In the genomic region with DNA sequence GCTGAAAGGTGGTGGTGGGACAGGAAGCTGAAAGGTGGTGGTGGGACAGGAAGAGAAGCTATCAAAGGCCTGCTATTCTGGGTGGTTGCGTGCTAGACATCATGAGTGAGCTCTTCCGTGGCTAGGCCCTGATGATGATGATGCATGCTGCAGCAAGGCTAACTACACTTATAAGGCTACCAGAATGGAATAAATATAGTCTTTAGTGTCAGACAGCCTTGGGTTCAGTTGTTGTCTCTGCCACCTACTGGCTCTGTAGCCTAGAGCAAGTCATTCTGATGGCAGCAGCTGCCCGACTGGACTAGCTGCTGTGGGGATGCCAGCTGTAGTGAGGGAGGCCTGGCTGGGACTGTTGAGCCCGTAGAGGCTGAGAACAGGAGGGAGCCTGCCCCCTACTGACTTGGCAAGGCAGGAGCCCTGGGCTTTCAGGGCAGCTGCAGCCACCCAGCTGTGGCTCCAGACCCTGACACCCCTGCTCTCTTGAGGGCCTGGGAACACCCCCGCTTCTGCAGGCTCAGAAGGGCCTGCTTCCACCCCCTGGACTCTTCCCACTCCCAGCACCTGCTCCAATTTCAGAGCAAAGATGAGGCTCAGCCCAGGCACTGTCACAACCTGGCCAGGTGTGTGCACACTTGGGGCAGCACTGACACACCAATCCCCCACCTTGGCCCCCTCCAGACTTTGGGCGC, we compare ENCODE assay signal across 7 cellular contexts. TPM values are rescaled to one million over a fixed set of nuclear protein-coding genes. Genes with fewer than 3 reads are reported as not detected.
DNase-seq lines count a peak whose midpoint lies in the region; ATAC-seq and TF ChIP-seq lines count a peak whose summit lies in the region.

No MANE protein-coding gene starts in this region.

- in situ Hi-C loops in transverse colon (cut with MboI; ENCODE audit: low pct_ligation_motif_present in 1 of 4, low pct_unique_long_range_greater_than_20kb in 1 of 4, low sequenced_read_pairs in 3 of 4), result no loop called here

- peak; percentile 62 for TF ChIP-seq CTCF in foreskin keratinocyte (conservative IDR thresholded peaks at IDR 0.05)
- no peak for TF ChIP-seq CTCF in transverse colon (IDR thresholded peaks at IDR 0.05)

- TF ChIP-seq EP300 in transverse colon (IDR thresholded peaks at IDR 0.05; ENCODE audit: low read depth), result no peak

- H3K9me3 ChIP-seq in transverse colon, result no peaks in the 10 kb centered on the region

- intact Hi-C loops in transverse colon (cut with DNase I; ENCODE audit: low total_unique reads), result no loop called here

- H3K27me3 ChIP-seq in foreskin keratinocyte (no peaks in the 10 kb centered on the region), transverse colon (no peaks in the 10 kb centered on the region)

- no peaks in the 10 kb centered on the region for H3K36me3 ChIP-seq in transverse colon

- DNase-seq in activated CD4-positive, CD25-positive, alpha-beta regulatory T cell treated with anti-CD3 and anti-CD28 coated beads, Interleukin-2, amount 50 U/mL, for 72 hours, result peak; percentile 67
- DNase-seq in foreskin keratinocyte (peak in 1 of 2 donors; percentile 49), transverse colon (peak; percentile 13), COLO829 (ENCODE audit: low spot score) (no peak), DMS79 treated with DMSO at 0.1 percent for 48 hours (lab: John Stamatoyannopoulos, UW) (no peak)

- no peak overlapping the region for H3K27ac ChIP-seq in foreskin keratinocyte
- no peak overlapping the region for H3K27ac ChIP-seq in transverse colon

- peak; percentile 73 for ATAC-seq in GM19328 (IDR thresholded peaks at IDR 0.05; ENCODE audit: unreplicated experiment)
- ATAC-seq in HG03108 (IDR thresholded peaks at IDR 0.05; ENCODE audit: unreplicated experiment), result peak; percentile 85
- ATAC-seq in foreskin keratinocyte, result peak; percentile 52

- H3K4me3 ChIP-seq in transverse colon, result no peak overlapping the region

- 43 to 71% methylated on average over 2 to 6 of the region's 6 CpGs for WGBS in transverse colon (ENCODE audit: low coverage in 1 of 2), 2 donors

- TF ChIP-seq POLR2A in transverse colon (IDR thresholded peaks at IDR 0.05), result no peak

- H3K4me1 ChIP-seq in foreskin keratinocyte (peaks cover 17% of the 10 kb centered on the region), transverse colon (no peaks in the 10 kb centered on the region)

RNA-seq across cellular contexts. Expression of a gene that starts 21.4 kb away (rescaled TPM):
- 108 and 112 TPM in 2 replicates for total RNA-seq in foreskin keratinocyte
- polyA plus RNA-seq in foreskin keratinocyte, result 93.0 and 101 TPM in 2 replicates
- total RNA-seq in transverse colon, result not detected

RNA-seq across cellular contexts. Expression of a gene that starts 57.9 kb away (rescaled TPM):
- total RNA-seq in foreskin keratinocyte, result 4.8 and 5.1 TPM in 2 replicates
- 1.9 TPM in 2 replicates for polyA plus RNA-seq in foreskin keratinocyte
- 1 to 10 TPM; 4.0 to 9.4 (median 5.3) TPM for total RNA-seq in transverse colon

Comparison
In these comparisons a context has a peak if more than half of its experiments do, and no peak if none do; other contexts are left out.
1. DNase-seq: peak in activated CD4-positive, CD25-positive, alpha-beta regulatory T cell treated with anti-CD3 and anti-CD28 coated beads, Interleukin-2, amount 50 U/mL, for 72 hours (single experiment) and transverse colon (single experiment); none in COLO829 (single experiment) and DMS79 treated with DMSO at 0.1 percent for 48 hours (single experiment).
2. RNA of a gene that starts 21.4 kb away (total RNA-seq): 108 to 112 TPM in foreskin keratinocyte; not detected in transverse colon; every median in the first group is over 100 times any median in the second.
3. Peak in every context shown above with its lines, with median percentiles within 50 percentile points of each other: ATAC-seq.